In the genomic region with DNA sequence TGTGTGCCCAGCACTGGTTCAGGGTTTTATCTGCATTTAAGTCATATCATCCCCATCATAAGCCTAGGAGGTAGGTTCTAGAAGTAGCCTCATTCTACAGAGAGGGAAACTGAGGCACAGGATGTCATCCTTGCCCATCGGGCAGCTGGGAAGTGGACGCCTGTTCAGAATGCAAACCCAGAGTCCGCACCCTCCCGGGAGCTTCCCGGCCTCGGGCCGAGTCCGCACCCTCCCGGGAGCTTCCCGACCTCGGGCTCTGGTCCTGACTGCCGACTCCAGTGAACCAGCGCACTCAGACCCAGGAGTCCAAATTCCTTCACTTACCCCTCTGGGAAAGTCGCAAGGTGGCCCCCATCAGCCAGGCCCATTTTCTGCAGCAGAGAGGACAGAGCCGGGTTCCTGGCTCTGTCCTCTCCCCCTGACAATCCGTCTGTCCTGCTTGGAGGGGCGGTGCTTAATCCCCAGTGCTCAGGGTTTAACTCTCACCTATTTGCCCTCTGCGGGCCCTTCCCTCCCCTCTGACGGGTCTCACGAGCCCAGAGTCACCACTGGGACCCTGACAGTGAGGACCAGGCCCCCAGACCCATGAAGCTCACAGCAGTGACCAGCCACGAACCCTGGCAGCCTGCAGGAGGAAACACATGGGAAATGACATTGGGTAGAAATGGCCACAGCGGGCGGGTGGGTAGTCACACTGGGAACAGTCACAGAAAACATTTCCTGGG, we compare ENCODE assay signal across 21 cellular contexts.
"Had no signal": no experiment of that assay in that cellular context is flagged by ENCODE, and none has a peak within 500 bp of the region (broad histone marks: within the 10 kb centered on the region; RNA-seq: fewer than 3 reads in every experiment).

No MANE protein-coding gene starts in this region.

- H3K4me3 ChIP-seq: coronary artery, dorsolateral prefrontal cortex, esophagus muscularis mucosa, gastroesophageal sphincter, heart left ventricle, hepatocyte, left lung, lower lobe of right lung, mucosa of descending colon had no signal

- H3K4me2 ChIP-seq: hepatocyte had no signal

- H2AFZ ChIP-seq: hepatocyte had no signal

- H3K27me3 ChIP-seq: foreskin keratinocyte, hepatocyte had no signal

- H3K27ac ChIP-seq: coronary artery, esophagus muscularis mucosa, foreskin keratinocyte, gastroesophageal sphincter, heart left ventricle, hepatocyte, left lung, lower lobe of right lung had no signal

- H3K4me1 ChIP-seq: esophagus muscularis mucosa, foreskin keratinocyte, gastroesophageal sphincter, heart left ventricle, left lung, lower lobe of right lung had no signal

- H3K9me3 ChIP-seq: esophagus muscularis mucosa, gastroesophageal sphincter, heart left ventricle, left lung, lower lobe of right lung, mucosa of descending colon had no signal

- H3K4me3 Mint-ChIP-seq: immature natural killer cell, mesothelial cell of epicardium had no signal

- H3K36me3 ChIP-seq: esophagus muscularis mucosa, gastroesophageal sphincter, heart left ventricle, left lung, lower lobe of right lung had no signal

- H3K9me3 Mint-ChIP-seq: mesothelial cell of epicardium had no signal

- H3K4me1 Mint-ChIP-seq: immature natural killer cell, mesothelial cell of epicardium had no signal

- H3K27ac Mint-ChIP-seq: immature natural killer cell, mesothelial cell of epicardium, naive B cell had no signal

- DNase-seq: dermis blood vessel endothelial cell; dorsolateral prefrontal cortex; effector CD4-positive, alpha-beta T cell; effector memory CD4-positive, alpha-beta T cell; foreskin keratinocyte; heart left ventricle; hypothalamus; immature natural killer cell; islet precursor cell; left cardiac atrium; left ventricle myocardium superior; lower lobe of right lung; mesenchymal stem cell; mucosa of descending colon; naive B cell had no signal

- H3K36me3 Mint-ChIP-seq: immature natural killer cell, mesothelial cell of epicardium, naive B cell had no signal
